In genomic region chr10:118395919-118396318, GRCh38 we compare ENCODE assay signal across 22 cellular contexts.
"Had no signal": no experiment of that assay in that cellular context is flagged by ENCODE, and none has a peak within 500 bp of the region (broad histone marks: within the 10 kb centered on the region; RNA-seq: fewer than 3 reads in every experiment).

No MANE protein-coding gene starts in this region.

- H3K36me3 ChIP-seq: brain microvascular endothelial cell had no signal

- H3K4me3 Mint-ChIP-seq: activated CD4-positive, alpha-beta memory T cell treated with anti-CD3 and anti-CD28 coated beads, Interleukin-2, amount 10 ng/mL, durations not matched to agents 7 days and 5 days; activated CD4-positive, alpha-beta T cell treated with anti-CD3 and anti-CD28 coated beads, Interleukin-2, amount 10 ng/mL, durations not matched to agents 7 days and 5 days; activated naive CD4-positive, alpha-beta T cell treated with anti-CD3 and anti-CD28 coated beads, Interleukin-2, amount 10 ng/mL, durations not matched to agents 7 days and 5 days; activated naive CD8-positive, alpha-beta T cell treated with anti-CD3 and anti-CD28 coated beads for 36 hours; T-cell had no signal

- H3K27me3 ChIP-seq: brain microvascular endothelial cell had no signal

- DNase-seq: activated CD4-positive, alpha-beta memory T cell treated with anti-CD3 and anti-CD28 coated beads, Interleukin-2, amount 10 ng/mL, durations not matched to agents 7 days and 5 days; activated CD4-positive, alpha-beta T cell treated with anti-CD3 and anti-CD28 coated beads, Interleukin-2, amount 10 ng/mL, durations not matched to agents 7 days and 5 days; activated CD4-positive, CD25-positive, alpha-beta regulatory T cell; activated gamma-delta T cell treated with Interleukin-2 at 50 U/mL for 16 hours; activated naive CD4-positive, alpha-beta T cell treated with anti-CD3 and anti-CD28 coated beads, Interleukin-2, amount 10 ng/mL, durations not matched to agents 7 days and 5 days; activated naive CD8-positive, alpha-beta T cell treated with anti-CD3 and anti-CD28 coated beads for 36 hours; activated T-cell treated with anti-CD3 and anti-CD28 coated beads for 4 hours; activated T-cell treated with anti-CD3 and anti-CD28 coated beads, Interleukin-2, amount 50 U/mL, for 48 hours; brain microvascular endothelial cell; caudate nucleus; Karpas-422; MV-4-11; NCI-H1105; NCI-H1436; NCI-H1694 treated with DMSO at 0.1 percent for 48 hours; NCI-H2029 treated with DMSO at 0.1 percent for 48 hours; NCI-H510A treated with DMSO at 0.1 percent for 48 hours; SIG-M5; T-cell; T-helper 2 cell had no signal

- H3K9me3 Mint-ChIP-seq: activated CD4-positive, alpha-beta memory T cell treated with anti-CD3 and anti-CD28 coated beads, Interleukin-2, amount 10 ng/mL, durations not matched to agents 7 days and 5 days; activated CD4-positive, alpha-beta T cell treated with anti-CD3 and anti-CD28 coated beads, Interleukin-2, amount 10 ng/mL, durations not matched to agents 7 days and 5 days; activated naive CD4-positive, alpha-beta T cell treated with anti-CD3 and anti-CD28 coated beads, Interleukin-2, amount 10 ng/mL, durations not matched to agents 7 days and 5 days; activated naive CD8-positive, alpha-beta T cell treated with anti-CD3 and anti-CD28 coated beads for 36 hours; activated T-helper 2 cell treated with anti-CD3 and anti-CD28 coated beads, Interferon-gamma antibody, Interleukin-2, Interleukin-4, amounts not matched to agents 10 μg/mL and 5 μg/mL and 100 μg/mL, durations not matched to agents 14 hours and 24 hours and 36 hours had no signal

- ATAC-seq: T-cell had no signal

- H3K27ac ChIP-seq: brain microvascular endothelial cell, VCaP had no signal

- H3K4me1 Mint-ChIP-seq: activated naive CD8-positive, alpha-beta T cell treated with anti-CD3 and anti-CD28 coated beads for 36 hours had no signal

- H3K27ac Mint-ChIP-seq: activated CD4-positive, alpha-beta memory T cell treated with anti-CD3 and anti-CD28 coated beads, Interleukin-2, amount 10 ng/mL, durations not matched to agents 7 days and 5 days; activated CD4-positive, alpha-beta T cell treated with anti-CD3 and anti-CD28 coated beads, Interleukin-2, amount 10 ng/mL, durations not matched to agents 7 days and 5 days; activated naive CD4-positive, alpha-beta T cell treated with anti-CD3 and anti-CD28 coated beads, Interleukin-2, amount 10 ng/mL, durations not matched to agents 7 days and 5 days; activated naive CD8-positive, alpha-beta T cell treated with anti-CD3 and anti-CD28 coated beads for 36 hours; activated T-helper 2 cell treated with anti-CD3 and anti-CD28 coated beads, Interferon-gamma antibody, Interleukin-2, Interleukin-4, amounts not matched to agents 10 μg/mL and 5 μg/mL and 100 μg/mL, durations not matched to agents 14 hours and 24 hours and 36 hours; T-cell had no signal

- H3K36me3 Mint-ChIP-seq: activated naive CD4-positive, alpha-beta T cell treated with anti-CD3 and anti-CD28 coated beads, Interleukin-2, amount 10 ng/mL, durations not matched to agents 7 days and 5 days; activated naive CD8-positive, alpha-beta T cell treated with anti-CD3 and anti-CD28 coated beads for 36 hours; T-cell had no signal
